Comparison of ENCODE assay signal across 1 cellular context in genomic region chr4:38717604-38718003, GRCh38.
TF ChIP-seq lines count a peak whose summit lies in the region.

No MANE protein-coding gene starts in this region.

TF ChIP-seq in WTC11, 78 proteins besides CTCF, POLR2A, EP300 and RAD21 (continued from another document):
- TF ChIP-seq NFYB (CRISPR knock-in tag; conservative IDR thresholded peaks at IDR 0.05; ENCODE audit: low read depth) (no peak), SOX15 (CRISPR knock-in tag; IDR thresholded peaks at IDR 0.05) (no peak), GRHL2 (CRISPR knock-in tag; IDR thresholded peaks at IDR 0.05; ENCODE audit: insufficient replicate concordance, severe bottlenecking) (no peak), ATF6 (CRISPR knock-in tag; IDR thresholded peaks at IDR 0.05) (no peak), CREM (CRISPR knock-in tag; IDR thresholded peaks at IDR 0.05) (no peak), IRF2 (CRISPR knock-in tag; IDR thresholded peaks at IDR 0.05; ENCODE audit: borderline replicate concordance, low read depth) (no peak), MYBL2 (CRISPR knock-in tag; IDR thresholded peaks at IDR 0.05) (no peak), ATF1 (CRISPR knock-in tag; IDR thresholded peaks at IDR 0.05) (no peak), ETV6 (CRISPR knock-in tag; IDR thresholded peaks at IDR 0.05) (no peak)
